Comparison of ENCODE assay signal across 1 cellular context in the genomic region with DNA sequence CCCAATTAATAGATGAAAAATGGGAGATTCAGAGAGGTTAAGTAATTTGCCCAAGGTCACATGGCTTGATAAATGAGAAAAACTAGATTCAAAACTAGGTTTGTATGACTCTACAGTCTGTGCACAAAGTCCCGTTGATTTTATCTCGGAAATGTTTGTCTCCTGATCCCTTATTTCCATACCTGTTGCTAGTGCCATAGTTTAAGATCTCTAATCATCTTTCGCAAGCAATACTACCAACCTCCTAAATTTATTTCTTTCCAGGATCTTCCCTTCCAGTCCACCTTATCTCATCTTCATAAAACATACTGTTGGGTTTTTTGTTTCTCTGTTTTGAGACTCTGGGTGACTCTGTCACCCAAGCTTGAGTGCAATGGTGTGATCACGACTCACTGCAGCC.
TF ChIP-seq lines count a peak whose summit lies in the region.

No MANE protein-coding gene starts in this region.

TF ChIP-seq in WTC11, 78 proteins besides CTCF, POLR2A, EP300 and RAD21:
- TF ChIP-seq ZNF263 (CRISPR knock-in tag; IDR thresholded peaks at IDR 0.05; ENCODE audit: low read depth) (no peak), HMGXB4 (CRISPR knock-in tag; IDR thresholded peaks at IDR 0.05) (no peak), AFF4 (CRISPR knock-in tag; IDR thresholded peaks at IDR 0.05; ENCODE audit: borderline replicate concordance) (no peak), PRDM15 (CRISPR knock-in tag; IDR thresholded peaks at IDR 0.05) (no peak), ATF6 (CRISPR knock-in tag; IDR thresholded peaks at IDR 0.05) (no peak), RELA (CRISPR knock-in tag; IDR thresholded peaks at IDR 0.05; ENCODE audit: borderline replicate concordance) (no peak), TEAD4 (CRISPR knock-in tag; IDR thresholded peaks at IDR 0.05) (no peak), CBFB (CRISPR knock-in tag; IDR thresholded peaks at IDR 0.05; ENCODE audit: low read depth) (no peak), SOX15 (CRISPR knock-in tag; IDR thresholded peaks at IDR 0.05) (no peak), IRF2 (CRISPR knock-in tag; IDR thresholded peaks at IDR 0.05; ENCODE audit: borderline replicate concordance, low read depth) (no peak), ZNF121 (CRISPR knock-in tag; IDR thresholded peaks at IDR 0.05) (no peak), NFYB (CRISPR knock-in tag; conservative IDR thresholded peaks at IDR 0.05; ENCODE audit: low read depth) (no peak)
- TF ChIP-seq, protein P1, sequence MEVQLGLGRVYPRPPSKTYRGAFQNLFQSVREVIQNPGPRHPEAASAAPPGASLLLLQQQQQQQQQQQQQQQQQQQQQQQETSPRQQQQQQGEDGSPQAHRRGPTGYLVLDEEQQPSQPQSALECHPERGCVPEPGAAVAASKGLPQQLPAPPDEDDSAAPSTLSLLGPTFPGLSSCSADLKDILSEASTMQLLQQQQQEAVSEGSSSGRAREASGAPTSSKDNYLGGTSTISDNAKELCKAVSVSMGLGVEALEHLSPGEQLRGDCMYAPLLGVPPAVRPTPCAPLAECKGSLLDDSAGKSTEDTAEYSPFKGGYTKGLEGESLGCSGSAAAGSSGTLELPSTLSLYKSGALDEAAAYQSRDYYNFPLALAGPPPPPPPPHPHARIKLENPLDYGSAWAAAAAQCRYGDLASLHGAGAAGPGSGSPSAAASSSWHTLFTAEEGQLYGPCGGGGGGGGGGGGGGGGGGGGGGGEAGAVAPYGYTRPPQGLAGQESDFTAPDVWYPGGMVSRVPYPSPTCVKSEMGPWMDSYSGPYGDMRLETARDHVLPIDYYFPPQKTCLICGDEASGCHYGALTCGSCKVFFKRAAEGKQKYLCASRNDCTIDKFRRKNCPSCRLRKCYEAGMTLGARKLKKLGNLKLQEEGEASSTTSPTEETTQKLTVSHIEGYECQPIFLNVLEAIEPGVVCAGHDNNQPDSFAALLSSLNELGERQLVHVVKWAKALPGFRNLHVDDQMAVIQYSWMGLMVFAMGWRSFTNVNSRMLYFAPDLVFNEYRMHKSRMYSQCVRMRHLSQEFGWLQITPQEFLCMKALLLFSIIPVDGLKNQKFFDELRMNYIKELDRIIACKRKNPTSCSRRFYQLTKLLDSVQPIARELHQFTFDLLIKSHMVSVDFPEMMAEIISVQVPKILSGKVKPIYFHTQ (CRISPR knock-in tag; IDR thresholded peaks at IDR 0.05): no peak
TF ChIP-seq in WTC11: peak in this region for 0.
